1 cellular context compared by ENCODE assay signal in genomic region chr6:5003604-5004372, GRCh38.
TF ChIP-seq lines count a peak whose summit lies in the region.

A gene with protein sequence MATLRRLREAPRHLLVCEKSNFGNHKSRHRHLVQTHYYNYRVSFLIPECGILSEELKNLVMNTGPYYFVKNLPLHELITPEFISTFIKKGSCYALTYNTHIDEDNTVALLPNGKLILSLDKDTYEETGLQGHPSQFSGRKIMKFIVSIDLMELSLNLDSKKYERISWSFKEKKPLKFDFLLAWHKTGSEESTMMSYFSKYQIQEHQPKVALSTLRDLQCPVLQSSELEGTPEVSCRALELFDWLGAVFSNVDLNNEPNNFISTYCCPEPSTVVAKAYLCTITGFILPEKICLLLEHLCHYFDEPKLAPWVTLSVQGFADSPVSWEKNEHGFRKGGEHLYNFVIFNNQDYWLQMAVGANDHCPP (minus strand): TSS chr6:5004037. CDS start chr6:5004002, 35 bp downstream.

TF ChIP-seq in K562, 482 proteins besides CTCF, POLR2A, EP300 and RAD21 (continued from another document and continues in another):
- TF ChIP-seq, protein P1, sequence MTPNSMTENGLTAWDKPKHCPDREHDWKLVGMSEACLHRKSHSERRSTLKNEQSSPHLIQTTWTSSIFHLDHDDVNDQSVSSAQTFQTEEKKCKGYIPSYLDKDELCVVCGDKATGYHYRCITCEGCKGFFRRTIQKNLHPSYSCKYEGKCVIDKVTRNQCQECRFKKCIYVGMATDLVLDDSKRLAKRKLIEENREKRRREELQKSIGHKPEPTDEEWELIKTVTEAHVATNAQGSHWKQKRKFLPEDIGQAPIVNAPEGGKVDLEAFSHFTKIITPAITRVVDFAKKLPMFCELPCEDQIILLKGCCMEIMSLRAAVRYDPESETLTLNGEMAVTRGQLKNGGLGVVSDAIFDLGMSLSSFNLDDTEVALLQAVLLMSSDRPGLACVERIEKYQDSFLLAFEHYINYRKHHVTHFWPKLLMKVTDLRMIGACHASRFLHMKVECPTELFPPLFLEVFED (CRISPR knock-in tag; conservative IDR thresholded peaks at IDR 0.05): no peak
- TF ChIP-seq ZNF764 (CRISPR knock-in tag; IDR thresholded peaks at IDR 0.05; ENCODE audit: low read depth) (no peak), POLR3A (IDR thresholded peaks at IDR 0.05; ENCODE audit: borderline replicate concordance, extremely low read depth, insufficient read depth, insufficient read length) (no peak), GABPB1 (CRISPR knock-in tag; IDR thresholded peaks at IDR 0.05) (peak; percentile 77), EWSR1 (IDR thresholded peaks at IDR 0.05; ENCODE audit: borderline replicate concordance, low read depth, partially characterized antibody) (no peak), CBFA2T2 (conservative IDR thresholded peaks at IDR 0.05) (no peak), HEY1 (CRISPR knock-in tag; IDR thresholded peaks at IDR 0.05; ENCODE audit: borderline replicate concordance) (no peak), SMARCB1 (IDR thresholded peaks at IDR 0.05; ENCODE audit: insufficient read length, low read depth) (no peak), SMAD1 (IDR thresholded peaks at IDR 0.05; ENCODE audit: low read depth, low read length, partially characterized antibody) (no peak), POLR2G (IDR thresholded peaks at IDR 0.05; ENCODE audit: low read depth, low read length) (peak; percentile 77), CUX1 (CRISPR knock-in tag; IDR thresholded peaks at IDR 0.05) (no peak), SIX5 (IDR thresholded peaks at IDR 0.05; ENCODE audit: borderline replicate concordance in 1 of 2, insufficient read depth in 1 of 2, low read depth in 1 of 2, low read length in 2 of 2) (peak; percentile 94 to 95), ZNF217 (CRISPR knock-in tag; IDR thresholded peaks at IDR 0.05) (no peak), CAMTA2 (CRISPR knock-in tag; conservative IDR thresholded peaks at IDR 0.05) (no peak), TFAM (CRISPR knock-in tag; conservative IDR thresholded peaks at IDR 0.05) (no peak), ZBTB1 (CRISPR knock-in tag; IDR thresholded peaks at IDR 0.05; ENCODE audit: borderline replicate concordance, low read depth) (peak; percentile 47; the same call in 1 of the 2 replicates), TAF15 (IDR thresholded peaks at IDR 0.05; ENCODE audit: low read depth, low read length) (no peak), ARHGAP35 (IDR thresholded peaks at IDR 0.05; ENCODE audit: partially characterized antibody) (no peak), HNRNPUL1 (IDR thresholded peaks at IDR 0.05; ENCODE audit: low read length) (no peak), RBM14 (IDR thresholded peaks at IDR 0.05; ENCODE audit: borderline replicate concordance, insufficient read depth, low read depth, low read length) (no peak), ZC3H8 (IDR thresholded peaks at IDR 0.05) (no peak), HMG20A (CRISPR knock-in tag; conservative IDR thresholded peaks at IDR 0.05) (no peak), JUNB (CRISPR knock-in tag; conservative IDR thresholded peaks at IDR 0.05) (no peak), BCOR (IDR thresholded peaks at IDR 0.05) (no peak; the same call in 1 of the 2 replicates), RBM22 (IDR thresholded peaks at IDR 0.05; ENCODE audit: low read depth, low read length, poor library complexity, severe bottlenecking) (no peak), TCF3 (CRISPR knock-in tag; IDR thresholded peaks at IDR 0.05) (peak; percentile 27; the same call in 1 of the 2 replicates), POLR2B (IDR thresholded peaks at IDR 0.05; ENCODE audit: low read depth, partially characterized antibody) (peak; percentile 67), PRPF4 (IDR thresholded peaks at IDR 0.05; ENCODE audit: insufficient read depth, low read depth, low read length, poor library complexity, severe bottlenecking) (no peak), ZFP30 (CRISPR knock-in tag; IDR thresholded peaks at IDR 0.05; ENCODE audit: borderline replicate concordance) (no peak)
- TF ChIP-seq, protein P2, sequence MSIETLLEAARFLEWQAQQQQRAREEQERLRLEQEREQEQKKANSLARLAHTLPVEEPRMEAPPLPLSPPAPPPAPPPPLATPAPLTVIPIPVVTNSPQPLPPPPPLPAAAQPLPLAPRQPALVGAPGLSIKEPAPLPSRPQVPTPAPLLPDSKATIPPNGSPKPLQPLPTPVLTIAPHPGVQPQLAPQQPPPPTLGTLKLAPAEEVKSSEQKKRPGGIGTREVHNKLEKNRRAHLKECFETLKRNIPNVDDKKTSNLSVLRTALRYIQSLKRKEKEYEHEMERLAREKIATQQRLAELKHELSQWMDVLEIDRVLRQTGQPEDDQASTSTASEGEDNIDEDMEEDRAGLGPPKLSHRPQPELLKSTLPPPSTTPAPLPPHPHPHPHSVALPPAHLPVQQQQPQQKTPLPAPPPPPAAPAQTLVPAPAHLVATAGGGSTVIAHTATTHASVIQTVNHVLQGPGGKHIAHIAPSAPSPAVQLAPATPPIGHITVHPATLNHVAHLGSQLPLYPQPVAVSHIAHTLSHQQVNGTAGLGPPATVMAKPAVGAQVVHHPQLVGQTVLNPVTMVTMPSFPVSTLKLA (conservative IDR thresholded peaks at IDR 0.05): peak; percentile 98 to 99
- TF ChIP-seq, protein P3, sequence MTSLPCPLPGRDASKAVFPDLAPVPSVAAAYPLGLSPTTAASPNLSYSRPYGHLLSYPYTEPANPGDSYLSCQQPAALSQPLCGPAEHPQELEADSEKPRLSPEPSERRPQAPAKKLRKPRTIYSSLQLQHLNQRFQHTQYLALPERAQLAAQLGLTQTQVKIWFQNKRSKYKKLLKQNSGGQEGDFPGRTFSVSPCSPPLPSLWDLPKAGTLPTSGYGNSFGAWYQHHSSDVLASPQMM (CRISPR knock-in tag; IDR thresholded peaks at IDR 0.05): no peak
- TF ChIP-seq, protein P4, sequence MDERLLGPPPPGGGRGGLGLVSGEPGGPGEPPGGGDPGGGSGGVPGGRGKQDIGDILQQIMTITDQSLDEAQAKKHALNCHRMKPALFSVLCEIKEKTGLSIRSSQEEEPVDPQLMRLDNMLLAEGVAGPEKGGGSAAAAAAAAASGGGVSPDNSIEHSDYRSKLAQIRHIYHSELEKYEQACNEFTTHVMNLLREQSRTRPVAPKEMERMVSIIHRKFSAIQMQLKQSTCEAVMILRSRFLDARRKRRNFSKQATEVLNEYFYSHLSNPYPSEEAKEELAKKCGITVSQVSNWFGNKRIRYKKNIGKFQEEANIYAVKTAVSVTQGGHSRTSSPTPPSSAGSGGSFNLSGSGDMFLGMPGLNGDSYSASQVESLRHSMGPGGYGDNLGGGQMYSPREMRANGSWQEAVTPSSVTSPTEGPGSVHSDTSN (CRISPR knock-in tag; IDR thresholded peaks at IDR 0.05; ENCODE audit: low read depth): no peak
- TF ChIP-seq, protein P4 (tag; conservative IDR thresholded peaks at IDR 0.05; ENCODE audit: low read depth): no peak
- TF ChIP-seq, protein P5, sequence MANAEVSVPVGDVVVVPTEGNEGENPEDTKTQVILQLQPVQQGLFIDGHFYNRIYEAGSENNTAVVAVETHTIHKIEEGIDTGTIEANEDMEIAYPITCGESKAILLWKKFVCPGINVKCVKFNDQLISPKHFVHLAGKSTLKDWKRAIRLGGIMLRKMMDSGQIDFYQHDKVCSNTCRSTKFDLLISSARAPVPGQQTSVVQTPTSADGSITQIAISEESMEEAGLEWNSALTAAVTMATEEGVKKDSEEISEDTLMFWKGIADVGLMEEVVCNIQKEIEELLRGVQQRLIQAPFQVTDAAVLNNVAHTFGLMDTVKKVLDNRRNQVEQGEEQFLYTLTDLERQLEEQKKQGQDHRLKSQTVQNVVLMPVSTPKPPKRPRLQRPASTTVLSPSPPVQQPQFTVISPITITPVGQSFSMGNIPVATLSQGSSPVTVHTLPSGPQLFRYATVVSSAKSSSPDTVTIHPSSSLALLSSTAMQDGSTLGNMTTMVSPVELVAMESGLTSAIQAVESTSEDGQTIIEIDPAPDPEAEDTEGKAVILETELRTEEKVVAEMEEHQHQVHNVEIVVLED (CRISPR knock-in tag; IDR thresholded peaks at IDR 0.05): peak; percentile 87
- TF ChIP-seq, protein P6, sequence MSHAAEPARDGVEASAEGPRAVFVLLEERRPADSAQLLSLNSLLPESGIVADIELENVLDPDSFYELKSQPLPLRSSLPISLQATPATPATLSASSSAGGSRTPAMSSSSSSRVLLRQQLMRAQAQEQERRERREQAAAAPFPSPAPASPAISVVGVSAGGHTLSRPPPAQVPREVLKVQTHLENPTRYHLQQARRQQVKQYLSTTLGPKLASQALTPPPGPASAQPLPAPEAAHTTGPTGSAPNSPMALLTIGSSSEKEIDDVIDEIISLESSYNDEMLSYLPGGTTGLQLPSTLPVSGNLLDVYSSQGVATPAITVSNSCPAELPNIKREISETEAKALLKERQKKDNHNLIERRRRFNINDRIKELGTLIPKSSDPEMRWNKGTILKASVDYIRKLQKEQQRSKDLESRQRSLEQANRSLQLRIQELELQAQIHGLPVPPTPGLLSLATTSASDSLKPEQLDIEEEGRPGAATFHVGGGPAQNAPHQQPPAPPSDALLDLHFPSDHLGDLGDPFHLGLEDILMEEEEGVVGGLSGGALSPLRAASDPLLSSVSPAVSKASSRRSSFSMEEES (CRISPR knock-in tag; IDR thresholded peaks at IDR 0.05): no peak
- TF ChIP-seq, protein P7, sequence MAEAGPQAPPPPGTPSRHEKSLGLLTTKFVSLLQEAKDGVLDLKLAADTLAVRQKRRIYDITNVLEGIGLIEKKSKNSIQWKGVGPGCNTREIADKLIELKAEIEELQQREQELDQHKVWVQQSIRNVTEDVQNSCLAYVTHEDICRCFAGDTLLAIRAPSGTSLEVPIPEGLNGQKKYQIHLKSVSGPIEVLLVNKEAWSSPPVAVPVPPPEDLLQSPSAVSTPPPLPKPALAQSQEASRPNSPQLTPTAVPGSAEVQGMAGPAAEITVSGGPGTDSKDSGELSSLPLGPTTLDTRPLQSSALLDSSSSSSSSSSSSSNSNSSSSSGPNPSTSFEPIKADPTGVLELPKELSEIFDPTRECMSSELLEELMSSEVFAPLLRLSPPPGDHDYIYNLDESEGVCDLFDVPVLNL (CRISPR knock-in tag; IDR thresholded peaks at IDR 0.05; ENCODE audit: low read depth): no peak
- TF ChIP-seq, protein P8, sequence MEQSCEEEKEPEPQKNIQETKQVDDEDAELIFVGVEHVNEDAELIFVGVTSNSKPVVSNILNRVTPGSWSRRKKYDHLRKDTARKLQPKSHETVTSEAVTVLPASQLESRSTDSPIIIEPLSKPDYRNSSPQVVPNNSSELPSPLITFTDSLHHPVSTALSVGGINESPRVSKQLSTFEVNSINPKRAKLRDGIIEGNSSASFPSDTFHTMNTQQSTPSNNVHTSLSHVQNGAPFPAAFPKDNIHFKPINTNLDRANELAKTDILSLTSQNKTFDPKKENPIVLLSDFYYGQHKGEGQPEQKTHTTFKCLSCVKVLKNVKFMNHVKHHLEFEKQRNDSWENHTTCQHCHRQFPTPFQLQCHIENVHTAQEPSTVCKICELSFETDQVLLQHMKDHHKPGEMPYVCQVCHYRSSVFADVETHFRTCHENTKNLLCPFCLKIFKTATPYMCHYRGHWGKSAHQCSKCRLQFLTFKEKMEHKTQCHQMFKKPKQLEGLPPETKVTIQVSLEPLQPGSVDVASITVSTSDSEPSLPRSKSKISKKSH (CRISPR knock-in tag; IDR thresholded peaks at IDR 0.05): no peak
- TF ChIP-seq, protein P9, sequence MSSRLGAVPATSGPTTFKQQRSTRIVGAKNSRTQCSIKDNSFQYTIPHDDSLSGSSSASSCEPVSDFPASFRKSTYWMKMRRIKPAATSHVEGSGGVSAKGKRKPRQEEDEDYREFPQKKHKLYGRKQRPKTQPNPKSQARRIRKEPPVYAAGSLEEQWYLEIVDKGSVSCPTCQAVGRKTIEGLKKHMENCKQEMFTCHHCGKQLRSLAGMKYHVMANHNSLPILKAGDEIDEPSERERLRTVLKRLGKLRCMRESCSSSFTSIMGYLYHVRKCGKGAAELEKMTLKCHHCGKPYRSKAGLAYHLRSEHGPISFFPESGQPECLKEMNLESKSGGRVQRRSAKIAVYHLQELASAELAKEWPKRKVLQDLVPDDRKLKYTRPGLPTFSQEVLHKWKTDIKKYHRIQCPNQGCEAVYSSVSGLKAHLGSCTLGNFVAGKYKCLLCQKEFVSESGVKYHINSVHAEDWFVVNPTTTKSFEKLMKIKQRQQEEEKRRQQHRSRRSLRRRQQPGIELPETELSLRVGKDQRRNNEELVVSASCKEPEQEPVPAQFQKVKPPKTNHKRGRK (tag; IDR thresholded peaks at IDR 0.05): no peak
